In the genomic region with DNA sequence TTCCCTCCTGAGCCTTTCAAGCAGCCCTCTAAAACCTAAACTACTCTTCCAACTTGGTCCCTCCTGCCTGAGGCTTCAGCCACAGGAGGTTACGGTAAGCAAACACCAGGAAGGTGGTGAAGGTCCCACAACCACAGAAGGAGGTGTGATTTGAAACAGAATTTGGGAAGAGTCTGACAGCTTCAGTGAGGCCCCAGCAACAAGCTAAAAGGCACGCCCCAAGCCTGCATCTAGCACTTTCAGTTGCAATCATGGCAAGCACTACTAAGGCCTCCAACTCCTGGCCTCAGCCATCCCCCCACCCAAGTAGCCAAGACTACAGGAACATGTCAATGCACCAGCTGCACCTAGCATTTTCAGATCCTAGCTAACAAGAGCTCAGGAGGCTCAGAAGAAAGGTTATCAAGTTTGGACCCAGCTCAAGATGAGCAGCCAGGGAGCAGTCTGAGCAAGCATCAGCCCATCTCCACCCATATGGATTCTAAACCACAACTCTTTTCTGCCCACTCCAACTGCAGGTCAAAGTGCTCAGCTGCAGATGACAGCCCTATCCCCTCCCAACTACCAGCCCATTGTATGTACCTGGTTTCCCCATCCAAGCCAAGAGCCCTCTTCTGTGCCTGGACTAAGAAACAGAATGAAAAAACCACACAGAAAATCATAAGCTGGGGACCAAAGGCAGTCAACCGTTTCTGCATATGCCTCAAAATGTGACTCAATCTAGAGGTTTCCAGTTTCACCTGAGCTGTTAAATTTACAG, we compare ENCODE assay signal across 2 cellular contexts.
A peak's percentile ranks its signal among the peaks of the same experiment; 100 is the strongest.
TF ChIP-seq lines count a peak whose summit lies in the region.

No MANE protein-coding gene starts in this region.

TF ChIP-seq in A549, 52 proteins besides CTCF, POLR2A, EP300 and RAD21:
- TF ChIP-seq KDM5A (IDR thresholded peaks at IDR 0.05) (no peak), SREBF2 (IDR thresholded peaks at IDR 0.05) (no peak), MAFK (IDR thresholded peaks at IDR 0.05; ENCODE audit: partially characterized antibody) (no peak)

TF ChIP-seq in K562, 482 proteins besides CTCF, POLR2A, EP300 and RAD21:
- TF ChIP-seq NR2C2 (CRISPR knock-in tag; IDR thresholded peaks at IDR 0.05), result no peak
- TF ChIP-seq NR2C2 (tag; IDR thresholded peaks at IDR 0.05), result peak; percentile 48; the same call in 1 of the 2 replicates
- TF ChIP-seq FOXK1 (CRISPR knock-in tag; IDR thresholded peaks at IDR 0.05; ENCODE audit: borderline replicate concordance), result 0 out of 2 replicates have a peak, but pooled peaks have one; percentile 17
- no peak for TF ChIP-seq PRMT5 (CRISPR knock-in tag; IDR thresholded peaks at IDR 0.05)
- TF ChIP-seq, protein P1, sequence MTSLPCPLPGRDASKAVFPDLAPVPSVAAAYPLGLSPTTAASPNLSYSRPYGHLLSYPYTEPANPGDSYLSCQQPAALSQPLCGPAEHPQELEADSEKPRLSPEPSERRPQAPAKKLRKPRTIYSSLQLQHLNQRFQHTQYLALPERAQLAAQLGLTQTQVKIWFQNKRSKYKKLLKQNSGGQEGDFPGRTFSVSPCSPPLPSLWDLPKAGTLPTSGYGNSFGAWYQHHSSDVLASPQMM (CRISPR knock-in tag; IDR thresholded peaks at IDR 0.05), result 0 out of 2 replicates have a peak, but pooled peaks have one; percentile 28
- TF ChIP-seq XRCC5 (IDR thresholded peaks at IDR 0.05; ENCODE audit: low read depth, low read length), result 0 out of 2 replicates have a peak, but pooled peaks have one; percentile 14
- TF ChIP-seq ZNF311 (CRISPR knock-in tag; IDR thresholded peaks at IDR 0.05), result 0 out of 2 replicates have a peak, but pooled peaks have one; percentile 1
- 0 out of 2 replicates have a peak, but pooled peaks have one; percentile 4 for TF ChIP-seq FOSL1 (tag; conservative IDR thresholded peaks at IDR 0.05)
- no peak for TF ChIP-seq WHSC1 (IDR thresholded peaks at IDR 0.05; ENCODE audit: low read length)
